23 cellular contexts compared by ENCODE assay signal in the genomic region with DNA sequence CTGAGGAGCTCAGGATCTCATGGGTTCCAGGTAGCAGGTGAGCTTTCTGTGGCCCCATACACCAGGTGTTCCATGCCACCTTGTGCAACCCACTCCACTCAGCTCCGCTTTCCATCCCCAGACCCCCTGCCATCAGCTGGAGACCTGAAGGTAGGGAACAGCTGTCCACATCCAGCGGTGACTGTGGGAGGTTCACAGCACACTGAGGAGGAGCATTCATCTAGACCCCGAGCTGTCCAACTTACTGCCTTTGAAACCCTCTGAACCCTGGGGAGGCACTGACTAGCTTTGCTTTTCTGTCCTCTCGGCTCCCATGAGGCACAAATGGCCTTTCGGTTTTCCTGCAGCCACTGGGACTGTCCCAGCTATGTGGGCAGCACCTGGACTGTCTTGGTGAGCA. TPM values are rescaled to one million over a fixed set of nuclear protein-coding genes. Genes with fewer than 3 reads are reported as not detected.
DNase-seq lines count a peak whose midpoint lies in the region; ATAC-seq and TF ChIP-seq lines count a peak whose summit lies in the region.
"Had no signal": no experiment of that assay in that cellular context is flagged by ENCODE, and none has a peak within 500 bp of the region (broad histone marks: within the 10 kb centered on the region; RNA-seq: fewer than 3 reads in every experiment).

No MANE protein-coding gene starts in this region.

- TF ChIP-seq EP300 in esophagus muscularis mucosa (IDR thresholded peaks at IDR 0.05) = no peak

- intact Hi-C loops in esophagus muscularis mucosa (cut with DNase I) = no loop called here

- H3K27ac Mint-ChIP-seq in T-helper 17 cell = peak overlapping the region; percentile 24

- peak overlapping the region in 3 of 11 experiments; percentile 20 to 34 (median 21); a peak in 4 of 22 replicates for H3K9ac ChIP-seq in BLaER1 treated with 17β-estradiol and CSF1 and Interleukin-3, amounts not matched to agents 10 nM and 100 nM
- H3K9ac ChIP-seq: GM23248 had no signal

- H3K9me3 ChIP-seq in BLaER1 treated with 17β-estradiol and CSF1 and Interleukin-3, amounts not matched to agents 10 nM and 100 nM (replicated peaks in 1 of 11) = peaks cover 0 to 9% (median 4%) of the 10 kb centered on the region in 11 experiments; a peak in 13 of 22 replicates
- no peaks in the 10 kb centered on the region for H3K9me3 ChIP-seq in T-helper 17 cell (ENCODE audit: control insufficient read depth, low read length, poor library complexity, severe bottlenecking)
- H3K9me3 ChIP-seq in esophagus muscularis mucosa = no peaks in the 10 kb centered on the region
- H3K9me3 ChIP-seq: HAP-1, SJCRH30 had no signal

- H3K4me3 ChIP-seq in BLaER1 treated with 17β-estradiol and CSF1 and Interleukin-3, amounts not matched to agents 10 nM and 100 nM = no peak overlapping the region
- H3K4me3 ChIP-seq in esophagus muscularis mucosa = no peak overlapping the region
- no peak overlapping the region for H3K4me3 ChIP-seq in foreskin fibroblast (ENCODE audit: low read depth in 1 of 2, low read length in 2 of 2)
- H3K4me3 ChIP-seq: GM12878, GM23248, HAP-1, SJCRH30 had no signal

- in situ Hi-C loops in GM13976 (cut with MboI; ENCODE audit: low sequenced_read_pairs, unreplicated experiment) = no loop called here
- in situ Hi-C loops in G401 (cut with HindIII; ENCODE audit: low sequenced_read_pairs) = no loop called here

- H3K27me3 ChIP-seq in BLaER1 treated with 17β-estradiol and CSF1 and Interleukin-3, amounts not matched to agents 10 nM and 100 nM = no peaks in the 10 kb centered on the region
- H3K27me3 ChIP-seq in esophagus muscularis mucosa = peaks cover 0 to 11% (median 0%) of the 10 kb centered on the region in 4 donors
- H3K27me3 ChIP-seq: SJCRH30 had no signal

- no peak overlapping the region for H3K4me3 Mint-ChIP-seq in T-helper 17 cell
- H3K4me3 Mint-ChIP-seq: CD14-positive monocyte had no signal

- DNase-seq in T-helper 17 cell = no peak
- peak; percentile 21 for DNase-seq in esophagus muscularis mucosa (ENCODE audit: extremely low spot score)
- DNase-seq in substantia nigra (lab: John Stamatoyannopoulos, UW) = no peak
- no peak for DNase-seq in GM13976 (ENCODE audit: low spot score)
- DNase-seq in G401 (ENCODE audit: low spot score) = no peak
- DNase-seq in foreskin fibroblast = no peak
- DNase-seq: AML-193, DMS79, GM23248, KG1, NCI-H1105, NCI-H146, NCI-H2029 treated with DMSO at 0.1 percent for 48 hours, NCI-H2171, NCI-H345, NCI-H524, NCI-H82, SJCRH30 had no signal

- TF ChIP-seq POLR2A in esophagus muscularis mucosa (IDR thresholded peaks at IDR 0.05; ENCODE audit: low read depth) = no peak

- ATAC-seq in T-helper 17 cell = no peak
- ATAC-seq: GM12878, Panc1 had no signal

- no peaks in the 10 kb centered on the region for H3K36me3 ChIP-seq in BLaER1 treated with 17β-estradiol and CSF1 and Interleukin-3, amounts not matched to agents 10 nM and 100 nM
- H3K36me3 ChIP-seq in esophagus muscularis mucosa = no peaks in the 10 kb centered on the region
- H3K36me3 ChIP-seq: HAP-1, SJCRH30 had no signal

- peak overlapping the region; percentile 73 to 98 (median 88); a peak in 21 of 22 replicates for H3K4me2 ChIP-seq in BLaER1 treated with 17β-estradiol and CSF1 and Interleukin-3, amounts not matched to agents 10 nM and 100 nM

- WGBS in esophagus muscularis mucosa = 93% methylated on average over 5 of the region's 5 CpGs

- no peak for TF ChIP-seq CTCF in esophagus muscularis mucosa (IDR thresholded peaks at IDR 0.05)
- TF ChIP-seq CTCF in GM13976 (IDR thresholded peaks at IDR 0.05; ENCODE audit: borderline replicate concordance, control extremely low read depth, extremely low read depth, insufficient read depth, missing control alignments) = no peak
- TF ChIP-seq CTCF in foreskin fibroblast (IDR thresholded peaks at IDR 0.05; ENCODE audit: low read depth, low read length) = no peak

- no peaks in the 10 kb centered on the region for H3K27me3 Mint-ChIP-seq in T-helper 17 cell

- H3K4me1 ChIP-seq in BLaER1 treated with 17β-estradiol and CSF1 and Interleukin-3, amounts not matched to agents 10 nM and 100 nM = peaks cover 97 to 99% (median 98%) of the 10 kb centered on the region in 10 experiments
- H3K4me1 ChIP-seq in esophagus muscularis mucosa = peaks cover 5 to 15% (median 11%) of the 10 kb centered on the region in 4 donors
- H3K4me1 ChIP-seq: HAP-1 had no signal

- H3K4me1 Mint-ChIP-seq in T-helper 17 cell = peaks cover 60% of the 10 kb centered on the region

- H3K36me3 Mint-ChIP-seq in T-helper 17 cell (ENCODE audit: low read depth) = no peaks in the 10 kb centered on the region

- H4K20me1 ChIP-seq in BLaER1 treated with 17β-estradiol and CSF1 and Interleukin-3, amounts not matched to agents 10 nM and 100 nM = no peaks in the 10 kb centered on the region

- peak overlapping the region in 8 of 11 experiments; percentile 47 to 97 (median 88); a peak in 17 of 22 replicates for H3K27ac ChIP-seq in BLaER1 treated with 17β-estradiol and CSF1 and Interleukin-3, amounts not matched to agents 10 nM and 100 nM
- H3K27ac ChIP-seq in esophagus muscularis mucosa (replicated peaks in 1 of 4) (no peak overlapping the region), substantia nigra (ENCODE audit: low read depth, low read length, poor library complexity, severe bottlenecking) (peak overlapping the region; percentile 89)
- H3K27ac ChIP-seq: GM23248, SJCRH30 had no signal

RNA-seq across cellular contexts. Expression of a gene that starts 27.9 kb away (rescaled TPM):
- total RNA-seq in T-helper 17 cell (10 to 100 TPM; 43.4 to 75.0 TPM), esophagus muscularis mucosa (10 to 100 TPM; 16.1 to 25.9 (median 20.0) TPM)
- 2.0 and 6.0 TPM in 2 replicates for total RNA-seq in G401 (2014; rRNA removed; shearing (Covaris generic))
- total RNA-seq: GM23248 had no signal

Comparison
In these comparisons a context has a peak if more than half of its experiments do, and no peak if none do; other contexts are left out.
1. H3K27ac ChIP-seq: peak in BLaER1 treated with 17β-estradiol and CSF1 and Interleukin-3, amounts not matched to agents 10 nM and 100 nM (8 of 11) and substantia nigra (single experiment); none in esophagus muscularis mucosa (0 of 4).